8 cellular contexts compared by ENCODE assay signal in the genomic region with DNA sequence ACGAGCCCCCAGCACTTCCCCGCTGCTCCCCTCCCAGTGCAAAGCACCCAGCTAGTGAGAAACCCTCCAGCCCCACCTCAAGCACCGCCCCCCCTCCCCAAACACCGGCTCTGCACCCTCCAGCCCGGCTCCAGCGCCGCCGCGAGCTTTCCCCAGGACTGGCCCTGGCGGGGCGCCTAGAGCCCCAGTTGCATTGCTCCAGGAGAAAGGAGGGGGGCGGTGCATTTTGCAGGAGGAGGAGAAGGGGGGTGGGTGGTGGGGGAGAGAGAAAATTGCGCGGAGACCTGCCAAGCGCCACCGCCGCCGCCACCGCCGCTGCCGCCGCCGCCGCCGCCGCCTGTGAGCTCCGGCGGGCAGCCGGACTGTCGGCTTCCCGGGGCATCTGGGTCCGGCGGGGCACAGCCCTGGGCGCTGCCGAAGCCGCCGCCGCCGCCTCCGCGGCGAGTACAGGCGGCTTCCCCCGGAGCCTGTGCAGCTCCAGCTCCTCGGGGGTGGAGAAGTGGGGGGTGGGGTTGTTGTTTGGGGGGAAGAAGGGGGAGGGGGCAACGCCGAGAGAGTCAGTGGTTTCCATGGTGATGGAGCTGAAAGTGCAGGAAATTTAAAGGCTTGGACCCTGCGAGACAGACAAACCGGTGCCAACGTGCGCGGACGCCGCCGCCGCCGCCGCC. TPM values are rescaled to one million over a fixed set of nuclear protein-coding genes. Genes with fewer than 3 reads are reported as not detected.
A peak's percentile ranks its signal among the peaks of the same experiment; 100 is the strongest.
DNase-seq lines count a peak whose midpoint lies in the region; ATAC-seq lines count a peak whose summit lies in the region.

TSS of gene NOG (plus strand) at position 627 of the 668 bp plus-strand sequence. CDS start 525 bp downstream, outside the sequence.

- H3K4me2 ChIP-seq in skeletal muscle satellite cell (ENCODE audit: low read length) = peak within 1 kb of the TSS; percentile 95

- H3K4me1 ChIP-seq in skeletal muscle satellite cell (ENCODE audit: control insufficient read depth, insufficient read depth, low read length) = peaks cover 25% of the 10 kb centered on the region

- peak; percentile 40 for DNase-seq in Caki2 (ENCODE audit: low read depth)
- no peak for DNase-seq in Jurkat, Clone E6-1 (ENCODE audit: low read depth, low spot score)
- DNase-seq in T follicular helper cell (ENCODE audit: low read depth) = peak; percentile 41
- DNase-seq in T47D (ENCODE audit: low read depth in 1 of 2, low spot score in 1 of 2) = peak; percentile 44 to 51

- no peaks in the 10 kb centered on the region for H3K36me3 ChIP-seq in skeletal muscle satellite cell (ENCODE audit: insufficient read depth, low read length)

- ATAC-seq in HG02759 (IDR thresholded peaks at IDR 0.05; ENCODE audit: unreplicated experiment) (no peak), HG02870 (IDR thresholded peaks at IDR 0.05; ENCODE audit: unreplicated experiment) (no peak)

- peak within 1 kb of the TSS; percentile 50 for H3K4me3 ChIP-seq in Jurkat, Clone E6-1 (ENCODE audit: low read length)
- peak within 1 kb of the TSS; percentile 65 for H3K4me3 ChIP-seq in iPS-18c (ENCODE audit: insufficient read depth, low read depth, low read length)
- H3K4me3 ChIP-seq in skeletal muscle satellite cell (ENCODE audit: low read length) = peak within 1 kb of the TSS; percentile 75

- no peaks in the 10 kb centered on the region for H3K9me3 ChIP-seq in iPS-18c (ENCODE audit: control insufficient read depth, insufficient read depth, low read length)
- H3K9me3 ChIP-seq in skeletal muscle satellite cell (replicated peaks; ENCODE audit: low read length) = no peaks in the 10 kb centered on the region

- H3K9ac ChIP-seq in skeletal muscle satellite cell (ENCODE audit: low read depth, low read length) = peak within 1 kb of the TSS; percentile 83

- H3K27me3 ChIP-seq in skeletal muscle satellite cell (ENCODE audit: control insufficient read depth, insufficient read depth, low read length) = peaks cover 17% of the 10 kb centered on the region

- in situ Hi-C loops in Caki2 (cut with HindIII; ENCODE audit: low pct_unique_long_range_greater_than_20kb, low sequenced_read_pairs) = loop anchor here (25.0 kb wide), 1 partner anchor 119 kb away; no protein-coding TSS in a partner anchor
- in situ Hi-C loops in T47D (cut with HindIII; ENCODE audit: low pct_unique_long_range_greater_than_20kb, low sequenced_read_pairs) = no loop called here

RNA-seq across cellular contexts. Expression of gene NOG, which starts in this region (rescaled TPM):
- total RNA-seq in Caki2 (2014; rRNA removed; shearing (Covaris generic); ENCODE audit: low replicate concordance) = 1.5 TPM in 1 of 2 replicates, not detected in the other
- polyA plus RNA-seq in Jurkat, Clone E6-1 (2012; ENCODE audit: insufficient read depth, insufficient read length) = 0.76 TPM
- total RNA-seq in skeletal muscle satellite cell (2012; rRNA removed) = 0.76 and 3.7 TPM in 2 replicates
